ENCODE assay signal across 10 cellular contexts in genomic region chr2:179247318-179248023, GRCh38. TPM values are rescaled to one million over a fixed set of nuclear protein-coding genes. Genes with fewer than 3 reads are reported as not detected.
DNase-seq lines count a peak whose midpoint lies in the region; ATAC-seq and TF ChIP-seq lines count a peak whose summit lies in the region.
"Had no signal": no experiment of that assay in that cellular context is flagged by ENCODE, and none has a peak within 500 bp of the region (broad histone marks: within the 10 kb centered on the region; RNA-seq: fewer than 3 reads in every experiment).

No MANE protein-coding gene starts in this region.

- H3K9me3 ChIP-seq in endodermal cell (ENCODE audit: control insufficient read depth, low read length), result peaks cover 14% of the 10 kb centered on the region
- no peaks in the 10 kb centered on the region for H3K9me3 ChIP-seq in right lobe of liver

- H3K4me3 Mint-ChIP-seq in endodermal cell, result no peak overlapping the region

- no peaks in the 10 kb centered on the region for H3K27me3 Mint-ChIP-seq in endodermal cell (ENCODE audit: insufficient read depth)

- H3K36me3 Mint-ChIP-seq in endodermal cell (ENCODE audit: low read depth), result peaks cover 15% of the 10 kb centered on the region

- peak; percentile 32 for ATAC-seq in GM21515 (IDR thresholded peaks at IDR 0.05; ENCODE audit: unreplicated experiment)
- ATAC-seq in HG03280 (IDR thresholded peaks at IDR 0.05; ENCODE audit: unreplicated experiment), result peak; percentile 75
- no peak for ATAC-seq in GM21423 (IDR thresholded peaks at IDR 0.05; ENCODE audit: unreplicated experiment)
- ATAC-seq in right lobe of liver, result no peak
- no peak for ATAC-seq in HG03469 (IDR thresholded peaks at IDR 0.05; ENCODE audit: unreplicated experiment)
- ATAC-seq in HG03378 (IDR thresholded peaks at IDR 0.05; ENCODE audit: unreplicated experiment), result no peak
- ATAC-seq: activated naive CD4-positive, alpha-beta T cell treated with anti-CD3 and anti-CD28 coated beads, Interleukin-2, amount 50 U/mL, for 72 hours had no signal

- H3K27ac ChIP-seq in endodermal cell (ENCODE audit: low read depth, low read length) (no peak overlapping the region), right lobe of liver (no peak overlapping the region)

- TF ChIP-seq POLR2A in right lobe of liver (IDR thresholded peaks at IDR 0.05), result no peak

- H3K4me1 ChIP-seq in endodermal cell (ENCODE audit: control insufficient read depth, insufficient read depth, low read length) (peaks cover 2% of the 10 kb centered on the region), right lobe of liver (no peaks in the 10 kb centered on the region)

- H3K9ac ChIP-seq in endodermal cell (ENCODE audit: extremely low read depth, low read length, poor library complexity, severe bottlenecking), result no peak overlapping the region

- H3K27ac Mint-ChIP-seq in endodermal cell, result peak overlapping the region; percentile 42

- H3K36me3 ChIP-seq in endodermal cell (ENCODE audit: control insufficient read depth, insufficient read depth, low read length), result no peaks in the 10 kb centered on the region
- no peaks in the 10 kb centered on the region for H3K36me3 ChIP-seq in right lobe of liver

- H3K4me1 Mint-ChIP-seq in endodermal cell, result peaks cover 11% of the 10 kb centered on the region

- intact Hi-C loops in right lobe of liver (cut with DNase I), result no loop called here

- 67 to 90% methylated on average over 1 to 2 of the region's 2 CpGs for WGBS in endodermal cell (ENCODE audit: insufficient coverage in 1 of 2, insufficient read length in 1 of 2), 2 experiments
- 43% methylated on average over 2 of the region's 2 CpGs for WGBS in right lobe of liver (ENCODE audit: insufficient coverage, low coverage, low lambda C conversion rate, missing lambda C conversion rate)

- H3K27me3 ChIP-seq in endodermal cell (ENCODE audit: control insufficient read depth, insufficient read depth, low read length, poor library complexity, severe bottlenecking) (no peaks in the 10 kb centered on the region), right lobe of liver (no peaks in the 10 kb centered on the region)

- peak overlapping the region; percentile 30 for H3K4me3 ChIP-seq in GM12865 (ENCODE audit: low read depth, low read length)
- no peak overlapping the region for H3K4me3 ChIP-seq in endodermal cell (ENCODE audit: low read length)
- no peak overlapping the region for H3K4me3 ChIP-seq in right lobe of liver

- peaks cover 10% of the 10 kb centered on the region for H3K9me3 Mint-ChIP-seq in endodermal cell

- TF ChIP-seq CTCF in GM12865 (IDR thresholded peaks at IDR 0.05; ENCODE audit: insufficient read depth, low read depth, low read length, missing control alignments) (no peak), endodermal cell (conservative IDR thresholded peaks at IDR 0.05) (no peak), right lobe of liver (IDR thresholded peaks at IDR 0.05) (no peak)

- DNase-seq in GM12865 (ENCODE audit: low read depth), result no peak
- DNase-seq in endodermal cell, result peak; percentile 55
- no peak for DNase-seq in right lobe of liver
- DNase-seq: SHP77 treated with DMSO at 0.1 percent for 48 hours had no signal

RNA-seq across cellular contexts. Expression of gene SESTD1, which starts 17.2 kb away (rescaled TPM):
- 10 to 100 TPM; 51.3 to 75.4 TPM for total RNA-seq in endodermal cell
- polyA plus RNA-seq in endodermal cell (2013, experiment 1 of 2), result 63.4 TPM
- polyA plus RNA-seq in endodermal cell (2013, experiment 2 of 2), result 59.7 TPM
- total RNA-seq in right lobe of liver, result 10 to 100 TPM in 3 of 6 experiments, 1 to 10 TPM in 3; 5.8 to 27.9 (median 12.8) TPM

Comparison
In these comparisons a context has a peak if more than half of its experiments do, and no peak if none do; other contexts are left out.
1. ATAC-seq: peak in GM21515 (single experiment) and HG03280 (single experiment); none in GM21423 (single experiment), right lobe of liver (0 of 4), HG03469 (single experiment) and HG03378 (single experiment).